Comparison of ENCODE assay signal across 1 cellular context in genomic region chr19:39846678-39847486, GRCh38.
TF ChIP-seq lines count a peak whose summit lies in the region.

No MANE protein-coding gene starts in this region.

TF ChIP-seq in SK-N-SH, 30 proteins besides CTCF, POLR2A, EP300 and RAD21 (continued from another document):
- no peak for TF ChIP-seq MXI1 (IDR thresholded peaks at IDR 0.05; ENCODE audit: low read depth, low read length)
